Comparison of ENCODE assay signal across 25 cellular contexts in the genomic region with DNA sequence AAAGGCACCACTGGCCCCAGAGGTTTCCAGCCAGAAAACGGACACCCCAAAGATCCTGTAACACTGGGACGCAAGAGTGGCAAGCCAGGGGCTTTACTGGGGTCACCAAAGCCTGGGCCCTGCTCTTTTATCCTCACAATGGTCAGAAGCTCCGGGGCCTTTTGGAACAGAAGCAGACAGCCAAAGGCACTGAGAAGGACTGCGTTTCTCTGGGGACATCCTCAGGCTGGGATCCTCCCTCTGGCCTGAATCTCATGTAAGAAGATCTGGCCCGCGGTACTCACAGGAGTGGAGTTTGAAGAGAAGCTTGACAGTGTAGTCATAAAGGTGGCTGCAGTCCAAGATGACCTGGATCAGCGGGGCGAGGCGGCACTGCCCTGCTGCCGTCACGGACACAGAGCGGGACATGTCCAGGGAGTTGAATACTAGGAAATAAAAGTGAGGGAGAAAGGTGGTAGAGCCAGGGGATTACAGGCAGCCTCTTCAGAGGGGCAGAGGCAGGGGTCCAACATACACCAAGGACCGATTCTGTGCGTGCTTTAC.
DNase-seq lines count a peak whose midpoint lies in the region; ATAC-seq, FAIRE-seq and TF ChIP-seq lines count a peak whose summit lies in the region.
"Had no signal": no experiment of that assay in that cellular context is flagged by ENCODE, and none has a peak within 500 bp of the region (broad histone marks: within the 10 kb centered on the region; RNA-seq: fewer than 3 reads in every experiment).

No MANE protein-coding gene starts in this region.

- TF ChIP-seq RAD21 in Ishikawa (IDR thresholded peaks at IDR 0.05; ENCODE audit: low read depth) = no peak
- no peak for TF ChIP-seq RAD21 in K562 (CRISPR knock-in tag; conservative IDR thresholded peaks at IDR 0.05 in 1 of 2, IDR thresholded peaks at IDR 0.05 in 1 of 2)

- no peak overlapping the region; a peak in 1 of 4 replicates for H3K9ac ChIP-seq in K562 (ENCODE audit: insufficient read depth in 1 of 2, low read depth in 2 of 2, low read length in 2 of 2)
- H3K9ac ChIP-seq: KMS-11 had no signal

- no peaks in the 10 kb centered on the region for H3K79me2 ChIP-seq in K562 (ENCODE audit: control insufficient read depth, insufficient read depth, low read length)

- 66% methylated on average over 14 of the region's 14 CpGs for WGBS in K562 (ENCODE audit: insufficient coverage, low coverage, missing lambda C conversion rate)

- no peak for FAIRE-seq in K562 (lab: Jason Lieb, UNC)
- FAIRE-seq: GM12878, HepG2, RCC 7860 had no signal

- ATAC-seq in K562 (no peak), HG02870 (IDR thresholded peaks at IDR 0.05; ENCODE audit: unreplicated experiment) (no peak), GM21576 (IDR thresholded peaks at IDR 0.05; ENCODE audit: unreplicated experiment) (no peak), HG03469 (IDR thresholded peaks at IDR 0.05; ENCODE audit: unreplicated experiment) (no peak)
- ATAC-seq: GM12878, HepG2 had no signal

- no peaks in the 10 kb centered on the region for H4K20me1 ChIP-seq in K562 (replicated peaks; ENCODE audit: control insufficient read depth, insufficient read depth, low read length)
- H4K20me1 ChIP-seq: BLaER1 had no signal

- in situ Hi-C loops in K562 (cut with MboI) = no loop called here
- in situ Hi-C loops in GM13976 (cut with MboI; ENCODE audit: low sequenced_read_pairs, unreplicated experiment) = no loop called here

- H3K4me2 ChIP-seq in K562 (ENCODE audit: insufficient read depth, low read length) = no peak overlapping the region
- H3K4me2 ChIP-seq: BLaER1, KMS-11 had no signal

- TF ChIP-seq EP300 in Ishikawa (IDR thresholded peaks at IDR 0.05; ENCODE audit: borderline replicate concordance) = no peak
- TF ChIP-seq EP300 in K562 (IDR thresholded peaks at IDR 0.05; ENCODE audit: low read length) = no peak

- peaks cover 0 to 12% of the 10 kb centered on the region in 2 experiments; a peak in 1 of 5 replicates for H3K4me1 ChIP-seq in K562 (replicated peaks in 1 of 2; ENCODE audit: control insufficient read depth in 2 of 2, insufficient read depth in 2 of 2, low read length in 2 of 2)
- H3K4me1 ChIP-seq: SJSA1 had no signal

- POLR2A ChIA-PET in K562 (lab: Yijun Ruan, JAX) = interaction anchor here (0.7 to 1.7 kb wide), 2 partner anchors 11 to 43 kb away, joined by 3 to 6 read pairs; no protein-coding TSS in a partner anchor

- no TSS peak for BruUV-seq in K562 (replicated peaks; lab: Mats Ljungman, UMichigan)

- H3K27ac ChIP-seq in K562 (ENCODE audit: extremely low read depth, low read depth, low read length) (no peak overlapping the region), substantia nigra (ENCODE audit: low read depth, low read length, poor library complexity, severe bottlenecking) (peak overlapping the region; percentile 86)
- H3K27ac ChIP-seq: BLaER1, HL-60, KMS-11, SJSA1 had no signal

- no peak for TF ChIP-seq CTCF in K562 (IDR thresholded peaks at IDR 0.05 in 2 of 3, conservative IDR thresholded peaks at IDR 0.05 in 1 of 3; ENCODE audit: insufficient read depth in 2 of 3, low read depth in 1 of 3, low read length in 3 of 3)
- no peak for TF ChIP-seq CTCF in GM13976 (IDR thresholded peaks at IDR 0.05; ENCODE audit: borderline replicate concordance, control extremely low read depth, extremely low read depth, insufficient read depth, missing control alignments)

- H3K27me3 ChIP-seq in K562 (ENCODE audit: control insufficient read depth in 2 of 2, insufficient read depth in 2 of 2, low read length in 2 of 2) = no peaks in the 10 kb centered on the region; a peak in 1 of 5 replicates
- H3K27me3 ChIP-seq: BLaER1, SJSA1 had no signal

- no peak overlapping the region for H3K4me3 ChIP-seq in K562
- H3K4me3 ChIP-seq: BLaER1, GM12878, SJSA1 had no signal

- TF ChIP-seq POLR2A in K562 (conservative IDR thresholded peaks at IDR 0.05) = no peak

- no peaks in the 10 kb centered on the region for H3K9me1 ChIP-seq in K562 (ENCODE audit: control insufficient read depth, insufficient read depth, low read length)

- intact Hi-C loops in K562 (cut with micrococcal nuclease) = no loop called here

- CTCF ChIA-PET in K562 (lab: Yijun Ruan, JAX; ENCODE audit: low intra/inter-chr PET ratio) = interaction anchor here (0.6 kb wide), 1 partner anchor 332 kb away, joined by 3 read pairs; no protein-coding TSS in a partner anchor

- H3K9me3 ChIP-seq in K562 (replicated peaks; ENCODE audit: control insufficient read depth, insufficient read depth, low read depth, low read length) = no peaks in the 10 kb centered on the region
- H3K9me3 ChIP-seq: BLaER1, SJSA1 had no signal

- no peak overlapping the region for H2AFZ ChIP-seq in K562 (ENCODE audit: low read depth, low read length)

- no peaks in the 10 kb centered on the region for H3K36me3 ChIP-seq in K562 (ENCODE audit: control insufficient read depth, insufficient read depth, low read length)

- DNase-seq in K562 (ENCODE audit: extremely low read depth in 1 of 4, low spot score in 3 of 4) = no peak
- peak; percentile 33 for DNase-seq in glomerular visceral epithelial cell (ENCODE audit: extremely low spot score)
- no peak for DNase-seq in substantia nigra (lab: John Stamatoyannopoulos, UW)
- no peak for DNase-seq in GM13976 (ENCODE audit: low spot score)
- DNase-seq: CD4-positive, alpha-beta T cell; COR-L47; DND-41; GOT3; HCEC 1CT; NCI-H1694; NCI-H2081 treated with DMSO at 0.1 percent for 48 hours; NCI-H2171 treated with DMSO at 0.1 percent for 48 hours; NCI-H524 treated with DMSO at 0.1 percent for 48 hours; NCI-H82 had no signal

TF ChIP-seq in Ishikawa, 13 proteins besides CTCF, POLR2A, EP300 and RAD21:
- TF ChIP-seq, protein P1, sequence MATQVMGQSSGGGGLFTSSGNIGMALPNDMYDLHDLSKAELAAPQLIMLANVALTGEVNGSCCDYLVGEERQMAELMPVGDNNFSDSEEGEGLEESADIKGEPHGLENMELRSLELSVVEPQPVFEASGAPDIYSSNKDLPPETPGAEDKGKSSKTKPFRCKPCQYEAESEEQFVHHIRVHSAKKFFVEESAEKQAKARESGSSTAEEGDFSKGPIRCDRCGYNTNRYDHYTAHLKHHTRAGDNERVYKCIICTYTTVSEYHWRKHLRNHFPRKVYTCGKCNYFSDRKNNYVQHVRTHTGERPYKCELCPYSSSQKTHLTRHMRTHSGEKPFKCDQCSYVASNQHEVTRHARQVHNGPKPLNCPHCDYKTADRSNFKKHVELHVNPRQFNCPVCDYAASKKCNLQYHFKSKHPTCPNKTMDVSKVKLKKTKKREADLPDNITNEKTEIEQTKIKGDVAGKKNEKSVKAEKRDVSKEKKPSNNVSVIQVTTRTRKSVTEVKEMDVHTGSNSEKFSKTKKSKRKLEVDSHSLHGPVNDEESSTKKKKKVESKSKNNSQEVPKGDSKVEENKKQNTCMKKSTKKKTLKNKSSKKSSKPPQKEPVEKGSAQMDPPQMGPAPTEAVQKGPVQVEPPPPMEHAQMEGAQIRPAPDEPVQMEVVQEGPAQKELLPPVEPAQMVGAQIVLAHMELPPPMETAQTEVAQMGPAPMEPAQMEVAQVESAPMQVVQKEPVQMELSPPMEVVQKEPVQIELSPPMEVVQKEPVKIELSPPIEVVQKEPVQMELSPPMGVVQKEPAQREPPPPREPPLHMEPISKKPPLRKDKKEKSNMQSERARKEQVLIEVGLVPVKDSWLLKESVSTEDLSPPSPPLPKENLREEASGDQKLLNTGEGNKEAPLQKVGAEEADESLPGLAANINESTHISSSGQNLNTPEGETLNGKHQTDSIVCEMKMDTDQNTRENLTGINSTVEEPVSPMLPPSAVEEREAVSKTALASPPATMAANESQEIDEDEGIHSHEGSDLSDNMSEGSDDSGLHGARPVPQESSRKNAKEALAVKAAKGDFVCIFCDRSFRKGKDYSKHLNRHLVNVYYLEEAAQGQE (IDR thresholded peaks at IDR 0.05; ENCODE audit: low read depth) = no peak
- TF ChIP-seq NFIC (IDR thresholded peaks at IDR 0.05) = 0 out of 2 replicates have a peak, but pooled peaks have one; percentile 10

TF ChIP-seq in K562, 482 proteins besides CTCF, POLR2A, EP300 and RAD21:
- peak; percentile 4 for TF ChIP-seq RBM25 (IDR thresholded peaks at IDR 0.05; ENCODE audit: low read depth, low read length, severe bottlenecking)
- TF ChIP-seq, protein P2, sequence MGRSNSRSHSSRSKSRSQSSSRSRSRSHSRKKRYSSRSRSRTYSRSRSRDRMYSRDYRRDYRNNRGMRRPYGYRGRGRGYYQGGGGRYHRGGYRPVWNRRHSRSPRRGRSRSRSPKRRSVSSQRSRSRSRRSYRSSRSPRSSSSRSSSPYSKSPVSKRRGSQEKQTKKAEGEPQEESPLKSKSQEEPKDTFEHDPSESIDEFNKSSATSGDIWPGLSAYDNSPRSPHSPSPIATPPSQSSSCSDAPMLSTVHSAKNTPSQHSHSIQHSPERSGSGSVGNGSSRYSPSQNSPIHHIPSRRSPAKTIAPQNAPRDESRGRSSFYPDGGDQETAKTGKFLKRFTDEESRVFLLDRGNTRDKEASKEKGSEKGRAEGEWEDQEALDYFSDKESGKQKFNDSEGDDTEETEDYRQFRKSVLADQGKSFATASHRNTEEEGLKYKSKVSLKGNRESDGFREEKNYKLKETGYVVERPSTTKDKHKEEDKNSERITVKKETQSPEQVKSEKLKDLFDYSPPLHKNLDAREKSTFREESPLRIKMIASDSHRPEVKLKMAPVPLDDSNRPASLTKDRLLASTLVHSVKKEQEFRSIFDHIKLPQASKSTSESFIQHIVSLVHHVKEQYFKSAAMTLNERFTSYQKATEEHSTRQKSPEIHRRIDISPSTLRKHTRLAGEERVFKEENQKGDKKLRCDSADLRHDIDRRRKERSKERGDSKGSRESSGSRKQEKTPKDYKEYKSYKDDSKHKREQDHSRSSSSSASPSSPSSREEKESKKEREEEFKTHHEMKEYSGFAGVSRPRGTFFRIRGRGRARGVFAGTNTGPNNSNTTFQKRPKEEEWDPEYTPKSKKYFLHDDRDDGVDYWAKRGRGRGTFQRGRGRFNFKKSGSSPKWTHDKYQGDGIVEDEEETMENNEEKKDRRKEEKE (IDR thresholded peaks at IDR 0.05; ENCODE audit: borderline replicate concordance in 1 of 2, control insufficient read depth in 1 of 2, low read depth in 2 of 2, low read length in 1 of 2) = no peak
- no peak for TF ChIP-seq U2AF2 (optimal IDR thresholded peaks at IDR 0.05; ENCODE audit: low read depth, low read length)
- peak; percentile 90 for TF ChIP-seq ZNF239 (CRISPR knock-in tag; IDR thresholded peaks at IDR 0.05)
TF ChIP-seq in K562: peak in this region for 2.
